8 cellular contexts compared by ENCODE assay signal in the genomic region with DNA sequence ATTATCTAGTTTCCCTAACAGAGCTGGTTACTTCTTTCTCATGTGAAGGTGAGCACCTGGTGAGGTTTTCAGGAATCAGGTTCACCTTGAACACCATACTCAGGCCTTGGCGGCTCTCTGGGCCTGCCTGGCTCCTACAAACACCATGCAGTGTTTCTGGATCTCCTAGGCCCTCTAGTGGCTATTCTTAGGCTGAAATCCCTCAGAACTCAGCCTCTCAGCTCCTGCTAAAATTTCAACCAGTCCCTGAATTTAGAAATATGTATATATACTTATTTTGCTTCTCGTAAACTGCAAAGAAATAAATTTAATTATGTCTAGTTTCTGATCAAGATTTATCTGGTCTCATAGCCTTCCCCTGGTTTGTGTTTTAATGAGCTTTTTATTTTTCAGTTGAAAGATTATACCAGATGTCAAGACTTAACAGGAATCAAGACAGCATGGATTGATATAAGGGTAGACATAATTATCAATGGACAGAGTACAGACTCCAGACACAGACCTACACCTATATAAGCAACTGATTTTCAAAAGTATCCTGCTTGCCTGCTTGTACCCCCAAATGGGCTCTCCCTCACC. TPM values are rescaled to one million over a fixed set of nuclear protein-coding genes. Genes with fewer than 3 reads are reported as not detected.
DNase-seq lines count a peak whose midpoint lies in the region; ATAC-seq, FAIRE-seq and TF ChIP-seq lines count a peak whose summit lies in the region.

No MANE protein-coding gene starts in this region.

- no peaks in the 10 kb centered on the region for H3K4me1 ChIP-seq in heart left ventricle

- no peak overlapping the region for H3K4me3 Mint-ChIP-seq in activated T-cell treated with anti-CD3 and anti-CD28 coated beads, Interleukin-2, amount 50 U/mL, for 72 hours

- H3K4me3 ChIP-seq in heart left ventricle, result no peak overlapping the region

- no peaks in the 10 kb centered on the region for H3K9me3 Mint-ChIP-seq in activated T-cell treated with anti-CD3 and anti-CD28 coated beads, Interleukin-2, amount 50 U/mL, for 72 hours

- peaks cover 5% of the 10 kb centered on the region for H3K27me3 Mint-ChIP-seq in activated T-cell treated with anti-CD3 and anti-CD28 coated beads, Interleukin-2, amount 50 U/mL, for 72 hours (ENCODE audit: low read depth)

- no peaks in the 10 kb centered on the region for H3K9me3 ChIP-seq in heart left ventricle

- no peaks in the 10 kb centered on the region for H3K4me1 Mint-ChIP-seq in activated T-cell treated with anti-CD3 and anti-CD28 coated beads, Interleukin-2, amount 50 U/mL, for 72 hours (ENCODE audit: low read depth)

- H3K36me3 Mint-ChIP-seq in activated T-cell treated with anti-CD3 and anti-CD28 coated beads, Interleukin-2, amount 50 U/mL, for 72 hours (ENCODE audit: insufficient read depth in 2 of 2), result no peaks in the 10 kb centered on the region

- H3K27ac ChIP-seq in heart left ventricle, result no peak overlapping the region

- H3K27ac Mint-ChIP-seq in activated T-cell treated with anti-CD3 and anti-CD28 coated beads, Interleukin-2, amount 50 U/mL, for 72 hours, result no peak overlapping the region

- no peak for TF ChIP-seq POLR2A in GM12891 (IDR thresholded peaks at IDR 0.05; ENCODE audit: low read depth, low read length)
- TF ChIP-seq POLR2A in heart left ventricle (IDR thresholded peaks at IDR 0.05), result no peak

- peak; percentile 56 to 85 (median 72) for TF ChIP-seq CTCF in heart left ventricle (IDR thresholded peaks at IDR 0.05)

- no peaks in the 10 kb centered on the region for H3K27me3 ChIP-seq in heart left ventricle

- FAIRE-seq in GM12891 (lab: Jason Lieb, UNC), result no peak

- 22 to 38% (median 35%) methylated on average over 2 of the region's 2 CpGs for WGBS in heart left ventricle, 4 donors

- peak; percentile 62 for DNase-seq in AG08395 (ENCODE audit: low spot score)
- peak; percentile 6 for DNase-seq in GM12891 (ENCODE audit: insufficient read length, low spot score)
- peak; percentile 49 for DNase-seq in NCI-H2196 treated with DMSO at 0.1 percent for 48 hours (lab: John Stamatoyannopoulos, UW; ENCODE audit: unreplicated experiment)
- DNase-seq in activated T-cell treated with anti-CD3 and anti-CD28 coated beads, Interleukin-2, amount 50 U/mL, for 72 hours, result peak; percentile 10 to 27
- peak; percentile 22 to 49 (median 31) for DNase-seq in heart left ventricle
- peak; percentile 37 for DNase-seq in putamen (ENCODE audit: low spot score)

- H3K36me3 ChIP-seq in heart left ventricle, result no peaks in the 10 kb centered on the region

- intact Hi-C loops in heart left ventricle (cut with DNase I), result loop anchor here in 9 of 10 donors (2.0 to 10.0 kb wide), 7 partner anchors 108 to 1454 kb away; no protein-coding TSS in a partner anchor

- peak; percentile 81 for ATAC-seq in HG03097 (IDR thresholded peaks at IDR 0.05; ENCODE audit: low FRiP score, unreplicated experiment)
- peak; percentile 58 to 75 for ATAC-seq in activated T-cell treated with anti-CD3 and anti-CD28 coated beads, Interleukin-2, amount 50 U/mL, for 72 hours (replicated peaks in 1 of 2)
- ATAC-seq in heart left ventricle, result peak in 3 of 4 donors; percentile 69 to 81 (median 80)
- ATAC-seq in GM18873 (IDR thresholded peaks at IDR 0.05; ENCODE audit: low FRiP score, unreplicated experiment), result no peak

TF ChIP-seq in GM12891, 5 proteins besides CTCF, POLR2A, EP300 and RAD21:
- TF ChIP-seq POLR2AphosphoS5 (IDR thresholded peaks at IDR 0.05; ENCODE audit: low read depth, low read length) (no peak), POU2F2 (IDR thresholded peaks at IDR 0.05; ENCODE audit: low read depth, low read length) (no peak), SPI1 (IDR thresholded peaks at IDR 0.05; ENCODE audit: low read depth, low read length) (no peak)

RNA-seq across cellular contexts. Expression of a gene that starts 55.9 kb away (rescaled TPM):
- 0.14 TPM for polyA plus RNA-seq in GM12891 (2012; ENCODE audit: low read depth, missing spikeins)
- total RNA-seq in activated T-cell treated with anti-CD3 and anti-CD28 coated beads, Interleukin-2, amount 50 U/mL, for 72 hours, result 1 to 10 TPM; 4.2 to 5.8 TPM
- 1 to 10 TPM; 1.2 to 3.1 (median 1.4) TPM for total RNA-seq in heart left ventricle
- under 1 TPM; 0.27 to 0.82 TPM for polyA plus RNA-seq in heart left ventricle

Comparison
In these comparisons a context has a peak if more than half of its experiments do, and no peak if none do; other contexts are left out.
1. DNase-seq: peak in every context shown above with its lines; median percentile 62 in AG08395; 49 in NCI-H2196 treated with DMSO at 0.1 percent for 48 hours; 37 in putamen; 31 in heart left ventricle; 18 in activated T-cell treated with anti-CD3 and anti-CD28 coated beads, Interleukin-2, amount 50 U/mL, for 72 hours; 6 in GM12891.